In the genomic region with DNA sequence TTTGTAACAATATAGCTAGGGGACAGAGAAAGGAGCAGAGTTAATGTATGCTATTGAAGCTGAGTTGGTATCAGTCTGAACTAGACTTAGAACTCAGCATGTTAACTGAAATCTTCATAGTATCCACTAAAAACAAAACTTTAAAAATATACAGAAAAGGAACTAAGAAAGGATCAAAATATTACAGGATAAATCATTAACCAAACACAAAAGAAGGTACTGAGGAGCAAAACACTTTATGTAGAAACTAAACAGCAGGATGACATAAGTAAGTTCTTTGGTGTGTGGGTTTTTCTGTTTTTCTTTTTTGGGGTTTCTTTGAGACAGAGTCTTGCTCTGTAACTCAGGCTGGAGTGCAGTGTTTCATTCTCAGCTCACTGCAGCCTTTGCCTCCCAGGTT, we compare ENCODE assay signal across 8 cellular contexts.
DNase-seq lines count a peak whose midpoint lies in the region; ATAC-seq lines count a peak whose summit lies in the region.
"Not testable (repeated sequence)": the region's sequence is repeated elsewhere in the genome, so short reads cannot be mapped to it uniquely, and the experiment has no call there.

No MANE protein-coding gene starts in this region.

- not testable (repeated sequence) for H3K9me3 Mint-ChIP-seq in stimulated activated naive B cell treated with anti-CD40 and anti-IgM and Interleukin-4, amounts not matched to agents 10 μg/mL and 1 μg/mL and 100 μg/mL, for 72 hours

- not testable (repeated sequence) for H3K4me3 Mint-ChIP-seq in stimulated activated naive B cell treated with anti-CD40 and anti-IgM and Interleukin-4, amounts not matched to agents 10 μg/mL and 1 μg/mL and 100 μg/mL, for 72 hours

- not testable (repeated sequence) for H3K27ac Mint-ChIP-seq in stimulated activated naive B cell treated with anti-CD40 and anti-IgM and Interleukin-4, amounts not matched to agents 10 μg/mL and 1 μg/mL and 100 μg/mL, for 72 hours

- H3K36me3 Mint-ChIP-seq in stimulated activated naive B cell treated with anti-CD40 and anti-IgM and Interleukin-4, amounts not matched to agents 10 μg/mL and 1 μg/mL and 100 μg/mL, for 72 hours = not testable (repeated sequence)

- H3K27me3 Mint-ChIP-seq in stimulated activated naive B cell treated with anti-CD40 and anti-IgM and Interleukin-4, amounts not matched to agents 10 μg/mL and 1 μg/mL and 100 μg/mL, for 72 hours = not testable (repeated sequence)

- H3K4me1 Mint-ChIP-seq in stimulated activated naive B cell treated with anti-CD40 and anti-IgM and Interleukin-4, amounts not matched to agents 10 μg/mL and 1 μg/mL and 100 μg/mL, for 72 hours = not testable (repeated sequence)

- not testable (repeated sequence) for DNase-seq in stimulated activated naive B cell treated with anti-CD40 and anti-IgM and Interleukin-4, amounts not matched to agents 10 μg/mL and 1 μg/mL and 100 μg/mL, for 72 hours

- ATAC-seq in GM18520 (IDR thresholded peaks at IDR 0.05; ENCODE audit: unreplicated experiment) (peak; percentile 83), GM19372 (IDR thresholded peaks at IDR 0.05; ENCODE audit: low read depth, unreplicated experiment) (peak; percentile 86), GM21515 (IDR thresholded peaks at IDR 0.05; ENCODE audit: unreplicated experiment) (peak; percentile 92), HG02610 (IDR thresholded peaks at IDR 0.05; ENCODE audit: unreplicated experiment) (peak; percentile 83), HG02943 (IDR thresholded peaks at IDR 0.05; ENCODE audit: low read depth, unreplicated experiment) (peak; percentile 95), HG03108 (IDR thresholded peaks at IDR 0.05; ENCODE audit: unreplicated experiment) (peak; percentile 94), HG03457 (IDR thresholded peaks at IDR 0.05; ENCODE audit: unreplicated experiment) (peak; percentile 95)
- ATAC-seq in stimulated activated naive B cell treated with anti-CD40 and anti-IgM and Interleukin-4, amounts not matched to agents 10 μg/mL and 1 μg/mL and 100 μg/mL, for 72 hours (replicated peaks) = peak; percentile 95 to 98
